In genomic region chr15:91867581-91868026, GRCh38 we compare ENCODE assay signal across 9 cellular contexts. TPM values are rescaled to one million over a fixed set of nuclear protein-coding genes. Genes with fewer than 3 reads are reported as not detected.
A peak's percentile ranks its signal among the peaks of the same experiment; 100 is the strongest.
DNase-seq lines count a peak whose midpoint lies in the region; ATAC-seq and TF ChIP-seq lines count a peak whose summit lies in the region.
"Had no signal": no experiment of that assay in that cellular context is flagged by ENCODE, and none has a peak within 500 bp of the region (broad histone marks: within the 10 kb centered on the region; RNA-seq: fewer than 3 reads in every experiment).

No MANE protein-coding gene starts in this region.

- TF ChIP-seq CTCF in nephron (IDR thresholded peaks at IDR 0.05; ENCODE audit: unreplicated experiment in 3 of 3), result no peak

- no peaks in the 10 kb centered on the region for H3K36me3 Mint-ChIP-seq in nephron (ENCODE audit: low read depth)

- DNase-seq in AG08396 (ENCODE audit: low spot score) (peak; percentile 87), LoVo (ENCODE audit: low spot score) (peak; percentile 73), SHP77 treated with DMSO at 0.1 percent for 48 hours (lab: John Stamatoyannopoulos, UW) (no peak), D341Med (ENCODE audit: low spot score) (no peak)

- peaks cover 46% of the 10 kb centered on the region for H3K4me1 Mint-ChIP-seq in nephron

- no peak overlapping the region for H3K4me3 Mint-ChIP-seq in nephron
- H3K4me3 Mint-ChIP-seq: type B pancreatic cell had no signal

- H3K9me3 Mint-ChIP-seq in nephron, result peaks cover 9% of the 10 kb centered on the region

- peak; percentile 89 for ATAC-seq in esophagus mucosa
- ATAC-seq in GM19324 (IDR thresholded peaks at IDR 0.05; ENCODE audit: low FRiP score, unreplicated experiment), result no peak
- ATAC-seq in HG02840 (IDR thresholded peaks at IDR 0.05; ENCODE audit: low FRiP score, unreplicated experiment), result no peak

- peak overlapping the region in 2 of 3 experiments; percentile 40 to 82 for H3K27ac Mint-ChIP-seq in nephron
- H3K27ac Mint-ChIP-seq: type B pancreatic cell had no signal

- H3K27me3 Mint-ChIP-seq in nephron (ENCODE audit: low read depth), result peaks cover 17% of the 10 kb centered on the region
- H3K27me3 Mint-ChIP-seq: type B pancreatic cell had no signal

RNA-seq across cellular contexts. Expression of gene SLCO3A1, which starts 14.1 kb away (rescaled TPM):
- total RNA-seq in esophagus mucosa, result 23.6 TPM

Comparison
In these comparisons a context has a peak if more than half of its experiments do, and no peak if none do; other contexts are left out.
1. DNase-seq: peak in AG08396 (single experiment) and LoVo (single experiment); none in SHP77 treated with DMSO at 0.1 percent for 48 hours (single experiment) and D341Med (single experiment).